In genomic region chr5:171681667-171682066, GRCh38 we compare ENCODE assay signal across 20 cellular contexts.
A peak's percentile ranks its signal among the peaks of the same experiment; 100 is the strongest.
DNase-seq lines count a peak whose midpoint lies in the region; ATAC-seq, FAIRE-seq and TF ChIP-seq lines count a peak whose summit lies in the region.
"Had no signal": no experiment of that assay in that cellular context is flagged by ENCODE, and none has a peak within 500 bp of the region (broad histone marks: within the 10 kb centered on the region; RNA-seq: fewer than 3 reads in every experiment).

No MANE protein-coding gene starts in this region.

- intact Hi-C loops in endothelial cell of umbilical vein (cut with micrococcal nuclease): loop anchor here (1.0 kb wide), 1 partner anchor 10 kb away; no protein-coding TSS in a partner anchor
- intact Hi-C loops in sciatic nerve (cut with DNase I): no loop called here

- no peaks in the 10 kb centered on the region for H3K36me3 ChIP-seq in endothelial cell of umbilical vein (ENCODE audit: control insufficient read depth in 2 of 2, extremely low read depth in 1 of 2, insufficient read depth in 2 of 2, low read length in 2 of 2)
- H3K36me3 ChIP-seq: cardiac muscle cell had no signal

- no peaks in the 10 kb centered on the region for H3K9me3 ChIP-seq in endothelial cell of umbilical vein (replicated peaks; ENCODE audit: control insufficient read depth, insufficient read depth, low read length)

- H3K9me3 Mint-ChIP-seq in activated CD4-positive, alpha-beta memory T cell treated with anti-CD3 and anti-CD28 coated beads, Interleukin-2, amount 10 ng/mL, durations not matched to agents 7 days and 5 days: no peaks in the 10 kb centered on the region
- H3K9me3 Mint-ChIP-seq: activated naive CD4-positive, alpha-beta T cell treated with anti-CD3 and anti-CD28 coated beads for 36 hours; memory B cell; nephron; T-helper 2 cell treated with Interferon-gamma antibody and Interleukin-4, amounts not matched to agents 5 μg/mL and 100 μg/mL, for 36 hours had no signal

- POLR2A ChIA-PET in endothelial cell of umbilical vein (lab: Charles Lee): no interaction called here
- POLR2A ChIA-PET in activated CD4-positive, alpha-beta memory T cell treated with anti-CD3 and anti-CD28 coated beads, Interleukin-2, amount 10 ng/mL, durations not matched to agents 7 days and 5 days (lab: Charles Lee): no interaction called here

- no peak for TF ChIP-seq CTCF in endothelial cell of umbilical vein (IDR thresholded peaks at IDR 0.05; ENCODE audit: extremely low read depth in 1 of 2, insufficient read depth in 1 of 2, low read depth in 1 of 2, low read length in 2 of 2)

- DNase-seq in ELR (ENCODE audit: low read depth): peak; percentile 59
- peak; percentile 16 for DNase-seq in MV-4-11 (lab: John Stamatoyannopoulos, UW)
- DNase-seq in endothelial cell of umbilical vein (ENCODE audit: low read depth, low spot score): peak; percentile 62
- DNase-seq in sciatic nerve (ENCODE audit: low spot score): no peak
- no peak for DNase-seq in NCI-H526 (lab: John Stamatoyannopoulos, UW)
- no peak for DNase-seq in activated CD4-positive, alpha-beta memory T cell treated with anti-CD3 and anti-CD28 coated beads, Interleukin-2, amount 10 ng/mL, durations not matched to agents 7 days and 5 days
- DNase-seq in DMS153 (lab: John Stamatoyannopoulos, UW): no peak
- DNase-seq: activated CD4-positive, alpha-beta T cell treated with anti-CD3 and anti-CD28 coated beads for 36 hours; activated naive CD4-positive, alpha-beta T cell treated with anti-CD3 and anti-CD28 coated beads for 36 hours; CD4-positive, CD25-positive, alpha-beta regulatory T cell; DND-41; H7; retina; Right ventricle myocardium superior; stimulated activated CD4-positive, alpha-beta T cell treated with anti-CD3 and anti-CD28 coated beads, Interleukin-1b, Interleukin-23, amount 100 ng/mL, for 48 hours had no signal

- peaks cover 7% of the 10 kb centered on the region for H3K27me3 Mint-ChIP-seq in activated CD4-positive, alpha-beta memory T cell treated with anti-CD3 and anti-CD28 coated beads, Interleukin-2, amount 10 ng/mL, durations not matched to agents 7 days and 5 days

- H3K4me2 ChIP-seq in endothelial cell of umbilical vein (ENCODE audit: insufficient read depth, low read length): peak overlapping the region; percentile 6

- peak; percentile 90 for FAIRE-seq in endothelial cell of umbilical vein (lab: Jason Lieb, UNC)
- FAIRE-seq: frontal cortex had no signal

- CTCF ChIA-PET in endothelial cell of umbilical vein (lab: Charles Lee): interaction anchor here (1.0 to 3.3 kb wide), 8 partner anchors 12 to 263 kb away, joined by 3 to 18 read pairs (median 5); partner anchors contain the start of gene FGF18
- CTCF ChIA-PET in activated CD4-positive, alpha-beta memory T cell treated with anti-CD3 and anti-CD28 coated beads, Interleukin-2, amount 10 ng/mL, durations not matched to agents 7 days and 5 days (lab: Charles Lee): no interaction called here

- H3K27ac ChIP-seq in endothelial cell of umbilical vein (ENCODE audit: insufficient read depth, low read depth, low read length): peak overlapping the region; percentile 43
- H3K27ac ChIP-seq: cardiac muscle cell had no signal

- no peaks in the 10 kb centered on the region for H3K79me2 ChIP-seq in endothelial cell of umbilical vein (ENCODE audit: control insufficient read depth, insufficient read depth, low read length)

- H3K4me1 Mint-ChIP-seq in activated CD4-positive, alpha-beta memory T cell treated with anti-CD3 and anti-CD28 coated beads, Interleukin-2, amount 10 ng/mL, durations not matched to agents 7 days and 5 days: no peaks in the 10 kb centered on the region
- H3K4me1 Mint-ChIP-seq: activated CD4-positive, alpha-beta T cell treated with anti-CD3 and anti-CD28 coated beads for 36 hours; memory B cell had no signal

- H3K4me3 Mint-ChIP-seq in activated CD4-positive, alpha-beta memory T cell treated with anti-CD3 and anti-CD28 coated beads, Interleukin-2, amount 10 ng/mL, durations not matched to agents 7 days and 5 days: no peak overlapping the region
- H3K4me3 Mint-ChIP-seq: activated CD4-positive, alpha-beta T cell treated with anti-CD3 and anti-CD28 coated beads for 36 hours; activated naive CD4-positive, alpha-beta T cell treated with anti-CD3 and anti-CD28 coated beads for 36 hours; CD4-positive, CD25-positive, alpha-beta regulatory T cell; memory B cell; nephron; T-helper 2 cell treated with Interferon-gamma antibody and Interleukin-4, amounts not matched to agents 5 μg/mL and 100 μg/mL, for 36 hours had no signal

- peaks cover 8% of the 10 kb centered on the region for H3K4me1 ChIP-seq in endothelial cell of umbilical vein (ENCODE audit: control insufficient read depth, extremely low read depth, insufficient read depth, low read length)

- peak; percentile 46 for ATAC-seq in sciatic nerve
- ATAC-seq: activated CD4-positive, alpha-beta T cell treated with anti-CD3 and anti-CD28 coated beads for 36 hours had no signal

- dilution Hi-C loops in endothelial cell of umbilical vein (cut with MboI; ENCODE audit: extremely low pct_ligation_motif_present, low sequenced_read_pairs): no loop called here

- no peak overlapping the region for H3K4me3 ChIP-seq in endothelial cell of umbilical vein (replicated peaks in 1 of 3; ENCODE audit: insufficient read depth in 1 of 3, low read depth in 1 of 3, low read length in 3 of 3)
- H3K4me3 ChIP-seq: cardiac muscle cell had no signal

- H3K9ac ChIP-seq in endothelial cell of umbilical vein (replicated peaks; ENCODE audit: extremely low read depth, insufficient read depth, low read length): no peak overlapping the region

- H4K20me1 ChIP-seq in endothelial cell of umbilical vein (replicated peaks; ENCODE audit: control insufficient read depth, extremely low read depth, insufficient read depth, low read length): no peaks in the 10 kb centered on the region

- no peak overlapping the region for H3K27ac Mint-ChIP-seq in activated CD4-positive, alpha-beta memory T cell treated with anti-CD3 and anti-CD28 coated beads, Interleukin-2, amount 10 ng/mL, durations not matched to agents 7 days and 5 days
- H3K27ac Mint-ChIP-seq: activated CD4-positive, alpha-beta T cell treated with anti-CD3 and anti-CD28 coated beads for 36 hours; activated naive CD4-positive, alpha-beta T cell treated with anti-CD3 and anti-CD28 coated beads for 36 hours; CD4-positive, CD25-positive, alpha-beta regulatory T cell; memory B cell; T-helper 2 cell treated with Interferon-gamma antibody and Interleukin-4, amounts not matched to agents 5 μg/mL and 100 μg/mL, for 36 hours had no signal

- H3K9me1 ChIP-seq in endothelial cell of umbilical vein (replicated peaks; ENCODE audit: control insufficient read depth, extremely low read depth, insufficient read depth, low read length): no peaks in the 10 kb centered on the region

- no peaks in the 10 kb centered on the region for H3K27me3 ChIP-seq in endothelial cell of umbilical vein (ENCODE audit: control insufficient read depth in 2 of 2, insufficient read depth in 2 of 2, low read length in 2 of 2)
- H3K27me3 ChIP-seq: cardiac muscle cell had no signal

- TF ChIP-seq POLR2A in endothelial cell of umbilical vein (IDR thresholded peaks at IDR 0.05; ENCODE audit: low read depth, low read length): no peak

- peak overlapping the region; percentile 95 for H2AFZ ChIP-seq in endothelial cell of umbilical vein (ENCODE audit: low read depth, low read length)

- no TSS peak for BruUV-seq in endothelial cell of umbilical vein (replicated peaks; lab: Mats Ljungman, UMichigan)

- H3K36me3 Mint-ChIP-seq in activated CD4-positive, alpha-beta memory T cell treated with anti-CD3 and anti-CD28 coated beads, Interleukin-2, amount 10 ng/mL, durations not matched to agents 7 days and 5 days (ENCODE audit: low read depth): no peaks in the 10 kb centered on the region
- H3K36me3 Mint-ChIP-seq: CD4-positive, CD25-positive, alpha-beta regulatory T cell; memory B cell had no signal

TF ChIP-seq in endothelial cell of umbilical vein, 7 proteins besides CTCF, POLR2A, EP300 and RAD21:
- TF ChIP-seq EZH2 (IDR thresholded peaks at IDR 0.05; ENCODE audit: borderline replicate concordance, low read depth, low read length, severe bottlenecking): no peak
- peak; percentile 13 for TF ChIP-seq FOS (IDR thresholded peaks at IDR 0.05; ENCODE audit: borderline replicate concordance, insufficient read depth, low read length)
- peak; percentile 76 for TF ChIP-seq JUN (IDR thresholded peaks at IDR 0.05; ENCODE audit: borderline replicate concordance, insufficient read depth, insufficient read length, low read depth)

Comparison
In these comparisons a context has a peak if more than half of its experiments do, and no peak if none do; other contexts are left out.
1. DNase-seq: peak in ELR (single experiment), MV-4-11 (single experiment) and endothelial cell of umbilical vein (single experiment); none in sciatic nerve (single experiment), NCI-H526 (0 of 2), activated CD4-positive, alpha-beta memory T cell treated with anti-CD3 and anti-CD28 coated beads, Interleukin-2, amount 10 ng/mL, durations not matched to agents 7 days and 5 days (single experiment) and DMS153 (single experiment).